ENCODE assay signal across 24 cellular contexts in genomic region chr17:50558091-50558490, GRCh38. TPM values are rescaled to one million over a fixed set of nuclear protein-coding genes. Genes with fewer than 3 reads are reported as not detected.
A peak's percentile ranks its signal among the peaks of the same experiment; 100 is the strongest.
DNase-seq lines count a peak whose midpoint lies in the region; ATAC-seq and TF ChIP-seq lines count a peak whose summit lies in the region.
"Had no signal": no experiment of that assay in that cellular context is flagged by ENCODE, and none has a peak within 500 bp of the region (broad histone marks: within the 10 kb centered on the region; RNA-seq: fewer than 3 reads in every experiment).

No MANE protein-coding gene starts in this region.

- peaks cover 56% of the 10 kb centered on the region for H3K27me3 Mint-ChIP-seq in stimulated activated memory B cell treated with anti-CD40 and anti-IgM and Interleukin-4, amounts not matched to agents 10 μg/mL and 1 μg/mL and 100 μg/mL, for 72 hours

- H3K4me1 ChIP-seq in iPS-15b (ENCODE audit: control insufficient read depth, insufficient read depth, low read length), result peaks cover 10% of the 10 kb centered on the region
- peaks cover 12 to 41% (median 28%) of the 10 kb centered on the region in 12 donors for H3K4me1 ChIP-seq in heart left ventricle
- H3K4me1 ChIP-seq in breast epithelium, result peaks cover 0 to 9% of the 10 kb centered on the region in 2 donors

- TF ChIP-seq POLR2A in heart left ventricle (IDR thresholded peaks at IDR 0.05), result no peak
- no peak for TF ChIP-seq POLR2A in breast epithelium (IDR thresholded peaks at IDR 0.05)

- peaks cover 24% of the 10 kb centered on the region for H3K4me1 Mint-ChIP-seq in stimulated activated memory B cell treated with anti-CD40 and anti-IgM and Interleukin-4, amounts not matched to agents 10 μg/mL and 1 μg/mL and 100 μg/mL, for 72 hours

- H3K9me3 ChIP-seq in iPS-15b (ENCODE audit: control insufficient read depth, insufficient read depth, low read length) (no peaks in the 10 kb centered on the region), heart left ventricle (no peaks in the 10 kb centered on the region), breast epithelium (no peaks in the 10 kb centered on the region)
- H3K9me3 ChIP-seq: BLaER1, heart right ventricle had no signal

- ATAC-seq in stimulated activated memory B cell treated with anti-CD40 and anti-IgM and Interleukin-4, amounts not matched to agents 10 μg/mL and 1 μg/mL and 100 μg/mL, for 72 hours, result no peak
- ATAC-seq in heart left ventricle, result no peak
- ATAC-seq: activated T-helper 17 cell treated with anti-CD3 and anti-CD28 coated beads, Interleukin-2, amount 50 U/mL, for 72 hours; heart right ventricle had no signal

- H3K36me3 Mint-ChIP-seq in stimulated activated memory B cell treated with anti-CD40 and anti-IgM and Interleukin-4, amounts not matched to agents 10 μg/mL and 1 μg/mL and 100 μg/mL, for 72 hours, result peaks cover 33% of the 10 kb centered on the region

- H3K36me3 ChIP-seq in iPS-15b (ENCODE audit: control insufficient read depth, insufficient read depth, low read length) (no peaks in the 10 kb centered on the region), heart left ventricle (peaks cover 0 to 17% (median 7%) of the 10 kb centered on the region in 9 donors), breast epithelium (no peaks in the 10 kb centered on the region)
- H3K36me3 ChIP-seq: BLaER1 had no signal

- intact Hi-C loops in heart left ventricle (cut with DNase I), result loop anchor here in 2 of 10 donors (5.0 kb wide), 2 partner anchors 49 to 124 kb away; no protein-coding TSS in a partner anchor
- intact Hi-C loops in breast epithelium (cut with DNase I; ENCODE audit: low total_unique reads), result no loop called here

- no peaks in the 10 kb centered on the region for H3K9me3 Mint-ChIP-seq in stimulated activated memory B cell treated with anti-CD40 and anti-IgM and Interleukin-4, amounts not matched to agents 10 μg/mL and 1 μg/mL and 100 μg/mL, for 72 hours
- H3K9me3 Mint-ChIP-seq: activated T-helper 17 cell treated with anti-CD3 and anti-CD28 coated beads, Interleukin-2, amount 50 U/mL, for 72 hours; endodermal cell; T-helper 1 cell treated with Interleukin-12 subunit alpha and Interleukin-12 subunit beta and Interleukin-4 antibody, amounts not matched to agents 30 μg/mL and 1 μg/mL, for 36 hours had no signal

- peak overlapping the region; percentile 70 for H3K4me3 ChIP-seq in iPS-15b (ENCODE audit: low read depth, low read length)
- H3K4me3 ChIP-seq in heart left ventricle, result no peak overlapping the region
- no peak overlapping the region for H3K4me3 ChIP-seq in breast epithelium
- H3K4me3 ChIP-seq: BLaER1 had no signal

- H3K4me3 Mint-ChIP-seq in stimulated activated memory B cell treated with anti-CD40 and anti-IgM and Interleukin-4, amounts not matched to agents 10 μg/mL and 1 μg/mL and 100 μg/mL, for 72 hours, result peak overlapping the region; percentile 30
- H3K4me3 Mint-ChIP-seq: T-helper 1 cell treated with Interleukin-12 subunit alpha and Interleukin-12 subunit beta and Interleukin-4 antibody, amounts not matched to agents 30 μg/mL and 1 μg/mL, for 36 hours had no signal

- TF ChIP-seq CTCF in heart left ventricle (IDR thresholded peaks at IDR 0.05) (no peak), breast epithelium (IDR thresholded peaks at IDR 0.05) (no peak)

- WGBS in heart left ventricle, 4 donors, result 65 to 81% (median 75%) methylated on average over 2 to 4 of the region's 4 CpGs

- no peak overlapping the region for H3K27ac Mint-ChIP-seq in stimulated activated memory B cell treated with anti-CD40 and anti-IgM and Interleukin-4, amounts not matched to agents 10 μg/mL and 1 μg/mL and 100 μg/mL, for 72 hours
- H3K27ac Mint-ChIP-seq: activated T-helper 17 cell treated with anti-CD3 and anti-CD28 coated beads, Interleukin-2, amount 50 U/mL, for 72 hours; endodermal cell; T-helper 1 cell treated with Interleukin-12 subunit alpha and Interleukin-12 subunit beta and Interleukin-4 antibody, amounts not matched to agents 30 μg/mL and 1 μg/mL, for 36 hours had no signal

- H3K27me3 ChIP-seq in iPS-15b (ENCODE audit: control insufficient read depth, insufficient read depth, low read length) (peaks cover 44% of the 10 kb centered on the region), heart left ventricle (peaks cover 26 to 57% (median 43%) of the 10 kb centered on the region in 9 donors), breast epithelium (peaks cover 3 to 28% of the 10 kb centered on the region in 2 donors)

- no peak overlapping the region for H3K9ac ChIP-seq in iPS-15b (ENCODE audit: low read depth, low read length)
- H3K9ac ChIP-seq: BLaER1 had no signal

- H3K27ac ChIP-seq in heart left ventricle (no peak overlapping the region), breast epithelium (peak overlapping the region in 1 of 2 donors; percentile 48)
- H3K27ac ChIP-seq: BLaER1, heart right ventricle had no signal

- peak; percentile 43 for DNase-seq in DMS53 (lab: John Stamatoyannopoulos, UW)
- DNase-seq in DMS53 treated with DMSO at 0.1 percent for 48 hours (lab: John Stamatoyannopoulos, UW; ENCODE audit: unreplicated experiment), result no peak
- DNase-seq in NCI-H82 (lab: John Stamatoyannopoulos, UW), result peak; percentile 96
- no peak for DNase-seq in T-helper 2 cell
- no peak for DNase-seq in heart left ventricle
- DNase-seq in breast epithelium (ENCODE audit: low spot score in 2 of 2), result no peak
- DNase-seq: activated CD4-positive, CD25-positive, alpha-beta regulatory T cell; heart right ventricle; MM.1S; NCI-H146; OCI-M1; SHP77 treated with DMSO at 0.1 percent for 48 hours; stimulated activated CD8-positive, alpha-beta memory T cell treated with anti-CD3 and anti-CD28 coated beads, Interleukin-4, amount 100 ng/mL, for 48 hours had no signal

RNA-seq across cellular contexts. Expression of gene CACNA1G, which starts 2.4 kb away (rescaled TPM):
- under 1 TPM in 8 of 9 donors, not detected in 1; 0.02 to 0.48 (median 0.14) TPM for total RNA-seq in heart left ventricle
- polyA plus RNA-seq in heart left ventricle, result under 1 TPM; 0.04 to 0.11 TPM
- 1 to 10 TPM in 2 of 3 donors, under 1 TPM in 1; 0.32 to 2.6 (median 2.3) TPM for total RNA-seq in breast epithelium

RNA-seq across cellular contexts. Expression of gene SPATA20, which starts 11.1 kb away (rescaled TPM):
- total RNA-seq in heart left ventricle, result 10 to 100 TPM; 21.6 to 83.0 (median 67.1) TPM
- polyA plus RNA-seq in heart left ventricle, result 10 to 100 TPM; 13.8 to 52.3 TPM
- 10 to 100 TPM; 52.4 to 62.3 (median 58.4) TPM for total RNA-seq in breast epithelium

RNA-seq across cellular contexts. Expression of gene EPN3, which starts 25.6 kb away (rescaled TPM):
- total RNA-seq in heart left ventricle, result 10 to 100 TPM in 6 of 9 donors, 1 to 10 TPM in 3; 8.9 to 29.5 (median 12.6) TPM
- polyA plus RNA-seq in heart left ventricle, result 10 to 100 TPM in 1 of 2 donors, 1 to 10 TPM in 1; 9.0 to 22.1 TPM
- total RNA-seq in breast epithelium, result 10 to 100 TPM in 1 of 3 donors, 1 to 10 TPM in 1, not detected in 1; 8.2 to 32.8 TPM
- total RNA-seq: A172; activated CD8-positive, alpha-beta memory T cell treated with anti-CD3 and anti-CD28 coated beads for 36 hours; activated T-helper 17 cell treated with anti-CD3 and anti-CD28 coated beads, Interleukin-2, amount 50 U/mL, for 72 hours; Daoy; H4; temporal lobe had no signal

RNA-seq across cellular contexts. Expression of gene MYCBPAP, which starts 49.9 kb away (rescaled TPM):
- total RNA-seq in heart left ventricle (1 to 10 TPM in 2 of 9 donors, under 1 TPM in 6, not detected in 1; 0.42 to 2.4 (median 0.83) TPM), breast epithelium (1 to 10 TPM in 2 of 3 donors, under 1 TPM in 1; 0.66 to 1.9 (median 1.3) TPM)
- under 1 TPM; 0.29 to 0.46 TPM for polyA plus RNA-seq in heart left ventricle
- total RNA-seq: A172, H4 had no signal

Comparison
In these comparisons a context has a peak if more than half of its experiments do, and no peak if none do; other contexts are left out.
1. DNase-seq: peak in DMS53 (single experiment) and NCI-H82 (single experiment); none in DMS53 treated with DMSO at 0.1 percent for 48 hours (single experiment), T-helper 2 cell (0 of 5), heart left ventricle (0 of 5) and breast epithelium (0 of 2).